In genomic region chr17:82204831-82205719, GRCh38 we compare ENCODE assay signal across 8 cellular contexts. TPM values are rescaled to one million over a fixed set of nuclear protein-coding genes. Genes with fewer than 3 reads are reported as not detected.
DNase-seq lines count a peak whose midpoint lies in the region; TF ChIP-seq lines count a peak whose summit lies in the region.

No MANE protein-coding gene starts in this region.

- no peaks in the 10 kb centered on the region for H3K79me2 ChIP-seq in OCI-LY7 (ENCODE audit: insufficient read depth, low read depth, low read length)

- no peak for TF ChIP-seq POLR2A in transverse colon (IDR thresholded peaks at IDR 0.05)

- no peaks in the 10 kb centered on the region for H3K27me3 ChIP-seq in transverse colon

- no peaks in the 10 kb centered on the region for H3K9me2 ChIP-seq in OCI-LY7 (ENCODE audit: insufficient read depth, low read length)

- no peaks in the 10 kb centered on the region for H3K27me3 Mint-ChIP-seq in activated CD4-positive, alpha-beta memory T cell treated with anti-CD3 and anti-CD28 coated beads for 36 hours

- peaks cover 11 to 15% (median 12%) of the 10 kb centered on the region in 4 donors for H3K4me1 ChIP-seq in transverse colon
- peaks cover 18% of the 10 kb centered on the region for H3K4me1 ChIP-seq in OCI-LY7 (ENCODE audit: insufficient read depth, low read length, poor library complexity, severe bottlenecking)

- in situ Hi-C loops in transverse colon (cut with MboI; ENCODE audit: low pct_ligation_motif_present in 1 of 4, low pct_unique_long_range_greater_than_20kb in 1 of 4, low sequenced_read_pairs in 3 of 4): loop anchor here in 1 of 4 donors (10.0 kb wide), 1 partner anchor 120 kb away; no protein-coding TSS in a partner anchor

- TF ChIP-seq CTCF in foreskin fibroblast (IDR thresholded peaks at IDR 0.05; ENCODE audit: low read depth, low read length): no peak
- TF ChIP-seq CTCF in transverse colon (IDR thresholded peaks at IDR 0.05): no peak
- no peak for TF ChIP-seq CTCF in OCI-LY7 (conservative IDR thresholded peaks at IDR 0.05; ENCODE audit: low read length)

- TF ChIP-seq EP300 in transverse colon (IDR thresholded peaks at IDR 0.05; ENCODE audit: low read depth): no peak

- H3K36me3 ChIP-seq in transverse colon: no peaks in the 10 kb centered on the region
- no peaks in the 10 kb centered on the region for H3K36me3 ChIP-seq in OCI-LY7 (ENCODE audit: insufficient read depth, low read length)

- H3K4me1 Mint-ChIP-seq in activated CD4-positive, alpha-beta memory T cell treated with anti-CD3 and anti-CD28 coated beads for 36 hours (ENCODE audit: low read depth): peaks cover 59% of the 10 kb centered on the region

- 75 to 85% methylated on average over 4 to 25 of the region's 25 CpGs for WGBS in transverse colon (ENCODE audit: low coverage in 1 of 2), 2 donors

- CTCF ChIA-PET in activated CD4-positive, alpha-beta memory T cell treated with anti-CD3 and anti-CD28 coated beads for 36 hours (lab: Charles Lee): interaction anchor here (0.7 to 1.6 kb wide), 19 partner anchors 8 to 399 kb away, joined by 3 to 8 read pairs (median 4); partner anchors contain the start of genes CENPX, DCXR, LRRC45 and SLC16A3
- CTCF ChIA-PET in OCI-LY7 (lab: Charles Lee; ENCODE audit: unreplicated experiment): no interaction called here

- H3K36me3 Mint-ChIP-seq in activated CD4-positive, alpha-beta memory T cell treated with anti-CD3 and anti-CD28 coated beads for 36 hours: peaks cover 7% of the 10 kb centered on the region

- H3K27ac ChIP-seq in transverse colon (peak overlapping the region; percentile 73 to 81 (median 76)), OCI-LY7 (ENCODE audit: low read depth, low read length, poor library complexity, severe bottlenecking) (no peak overlapping the region)

- no peak overlapping the region for H3K4me2 ChIP-seq in OCI-LY7 (ENCODE audit: low read length)

- BruUV-seq in OCI-LY7 (replicated peaks; lab: Mats Ljungman, UMichigan): no TSS peak

- no peaks in the 10 kb centered on the region for H3K9me3 Mint-ChIP-seq in activated CD4-positive, alpha-beta memory T cell treated with anti-CD3 and anti-CD28 coated beads for 36 hours

- H3K9me3 ChIP-seq in transverse colon (no peaks in the 10 kb centered on the region), OCI-LY7 (ENCODE audit: low read length) (no peaks in the 10 kb centered on the region)

- DNase-seq in COLO668 (lab: John Stamatoyannopoulos, UW; ENCODE audit: unreplicated experiment): peak; percentile 78
- DNase-seq in M059J (ENCODE audit: low read depth): peak; percentile 89
- DNase-seq in activated CD4-positive, alpha-beta memory T cell treated with anti-CD3 and anti-CD28 coated beads for 36 hours: peak; percentile 71
- DNase-seq in foreskin fibroblast: peak; percentile 80 to 90
- no peak for DNase-seq in transverse colon
- no peak for DNase-seq in SKM-1 (lab: John Stamatoyannopoulos, UW; ENCODE audit: unreplicated experiment)
- no peak for DNase-seq in OCI-LY7 (ENCODE audit: low spot score)
- no peak for DNase-seq in GDM1 (lab: John Stamatoyannopoulos, UW)

- H3K4me3 ChIP-seq in foreskin fibroblast (ENCODE audit: low read depth in 1 of 2, low read length in 2 of 2) (no peak overlapping the region), transverse colon (no peak overlapping the region), OCI-LY7 (ENCODE audit: low read depth, low read length, poor library complexity, severe bottlenecking) (no peak overlapping the region)

- no peak overlapping the region for H2AFZ ChIP-seq in OCI-LY7 (ENCODE audit: low read length)

- POLR2A ChIA-PET in activated CD4-positive, alpha-beta memory T cell treated with anti-CD3 and anti-CD28 coated beads for 36 hours (lab: Charles Lee): interaction anchor here (1.0 to 1.9 kb wide), 5 partner anchors 11 to 314 kb away, joined by 3 to 7 read pairs (median 4); partner anchors contain the start of genes FOXK2 and SLC16A3
- POLR2A ChIA-PET in OCI-LY7 (lab: Charles Lee): no interaction called here

- H3K4me3 Mint-ChIP-seq in activated CD4-positive, alpha-beta memory T cell treated with anti-CD3 and anti-CD28 coated beads for 36 hours: no peak overlapping the region

- peak overlapping the region; percentile 93 for H3K27ac Mint-ChIP-seq in activated CD4-positive, alpha-beta memory T cell treated with anti-CD3 and anti-CD28 coated beads for 36 hours

- no peaks in the 10 kb centered on the region for H4K20me1 ChIP-seq in OCI-LY7 (ENCODE audit: insufficient read depth, low read length)

- intact Hi-C loops in activated CD4-positive, alpha-beta memory T cell treated with anti-CD3 and anti-CD28 coated beads for 36 hours (cut with micrococcal nuclease): loop anchor here (1.0 to 5.0 kb wide), 3 partner anchors 11 to 92 kb away; no protein-coding TSS in a partner anchor
- intact Hi-C loops in transverse colon (cut with DNase I; ENCODE audit: low total_unique reads): no loop called here
- intact Hi-C loops in OCI-LY7 (cut with micrococcal nuclease; ENCODE audit: unreplicated experiment): loop anchor here (5.0 kb wide), 1 partner anchor 173 kb away; the partner anchor contains the start of gene RAC3

RNA-seq across cellular contexts. Expression of gene CCDC57, which starts 7.6 kb away (rescaled TPM):
- total RNA-seq in M059J (2014; rRNA removed; shearing (Covaris generic)): 0.91 and 3.4 TPM in 2 replicates
- total RNA-seq in activated CD4-positive, alpha-beta memory T cell treated with anti-CD3 and anti-CD28 coated beads for 36 hours: 10 to 100 TPM; 49.6 to 51.7 TPM
- total RNA-seq in transverse colon (10 to 100 TPM; 23.5 to 87.5 (median 48.3) TPM), OCI-LY7 (2022) (56.1 and 58.7 TPM in 2 replicates)
- 30.7 and 34.5 TPM in 2 replicates for total RNA-seq in OCI-LY7 (2014; rRNA removed; shearing (Covaris generic))

RNA-seq across cellular contexts. Expression of gene SLC16A3, which starts 23.8 kb away (rescaled TPM):
- 48.1 and 84.8 TPM in 2 replicates for total RNA-seq in M059J (2014; rRNA removed; shearing (Covaris generic))
- total RNA-seq in activated CD4-positive, alpha-beta memory T cell treated with anti-CD3 and anti-CD28 coated beads for 36 hours: 10 to 100 TPM; 97.4 to 99.7 TPM
- total RNA-seq in transverse colon: 100 to 1,000 TPM in 1 of 4 donors, 10 to 100 TPM in 3; 11.5 to 105 (median 48.9) TPM
- total RNA-seq in OCI-LY7 (2014; rRNA removed; shearing (Covaris generic)): 10.1 and 21.6 TPM in 2 replicates
- 28.3 and 55.0 TPM in 2 replicates for total RNA-seq in OCI-LY7 (2022)

Comparison
In these comparisons a context has a peak if more than half of its experiments do, and no peak if none do; other contexts are left out.
1. DNase-seq: peak in COLO668 (single experiment), M059J (single experiment), activated CD4-positive, alpha-beta memory T cell treated with anti-CD3 and anti-CD28 coated beads for 36 hours (single experiment) and foreskin fibroblast (2 of 2); none in transverse colon (single experiment), SKM-1 (single experiment), OCI-LY7 (single experiment) and GDM1 (single experiment).